10 cellular contexts compared by ENCODE assay signal in genomic region chr13:70310720-70311119, GRCh38.
DNase-seq lines count a peak whose midpoint lies in the region; ATAC-seq, FAIRE-seq and TF ChIP-seq lines count a peak whose summit lies in the region.
"Had no signal": no experiment of that assay in that cellular context is flagged by ENCODE, and none has a peak within 500 bp of the region (broad histone marks: within the 10 kb centered on the region; RNA-seq: fewer than 3 reads in every experiment).

No MANE protein-coding gene starts in this region.

- BruUV-seq in endothelial cell of umbilical vein (replicated peaks; lab: Mats Ljungman, UMichigan), result no TSS peak

- no peak overlapping the region for H3K9ac ChIP-seq in endothelial cell of umbilical vein (replicated peaks; ENCODE audit: extremely low read depth, insufficient read depth, low read length)

- no peaks in the 10 kb centered on the region for H3K4me1 Mint-ChIP-seq in activated T-cell treated with anti-CD3 and anti-CD28 coated beads, Interleukin-2, amount 50 U/mL, for 72 hours (ENCODE audit: low read depth)
- H3K4me1 Mint-ChIP-seq: CD4-positive, CD25-positive, alpha-beta regulatory T cell had no signal

- peaks cover 2 to 7% of the 10 kb centered on the region in 2 donors for H3K9me3 Mint-ChIP-seq in activated T-cell treated with anti-CD3 and anti-CD28 coated beads, Interleukin-2, amount 50 U/mL, for 72 hours

- dilution Hi-C loops in endothelial cell of umbilical vein (cut with MboI; ENCODE audit: extremely low pct_ligation_motif_present, low sequenced_read_pairs), result no loop called here

- POLR2A ChIA-PET in endothelial cell of umbilical vein (lab: Charles Lee), result no interaction called here

- H3K4me1 ChIP-seq in endothelial cell of umbilical vein (ENCODE audit: control insufficient read depth, extremely low read depth, insufficient read depth, low read length), result no peaks in the 10 kb centered on the region

- ATAC-seq in HG02981 (IDR thresholded peaks at IDR 0.05; ENCODE audit: unreplicated experiment) (peak; percentile 59), GM21619 (IDR thresholded peaks at IDR 0.05; ENCODE audit: unreplicated experiment) (no peak), GM18517 (IDR thresholded peaks at IDR 0.05; ENCODE audit: unreplicated experiment) (no peak)
- no peak for ATAC-seq in activated T-cell treated with anti-CD3 and anti-CD28 coated beads, Interleukin-2, amount 50 U/mL, for 72 hours (replicated peaks in 1 of 2)

- no peak for FAIRE-seq in endothelial cell of umbilical vein (lab: Jason Lieb, UNC)

- H3K79me2 ChIP-seq in endothelial cell of umbilical vein (ENCODE audit: control insufficient read depth, insufficient read depth, low read length), result no peaks in the 10 kb centered on the region

- DNase-seq in NCI-H748 (lab: John Stamatoyannopoulos, UW; ENCODE audit: unreplicated experiment) (peak; percentile 88), endothelial cell of umbilical vein (ENCODE audit: low read depth, low spot score) (peak; percentile 34)
- no peak for DNase-seq in activated CD8-positive, alpha-beta memory T cell treated with anti-CD3 and anti-CD28 coated beads, Interleukin-2, amount 50 U/mL, for 4 hours
- no peak for DNase-seq in activated T-cell treated with anti-CD3 and anti-CD28 coated beads, Interleukin-2, amount 50 U/mL, for 72 hours
- DNase-seq: CD4-positive, CD25-positive, alpha-beta regulatory T cell had no signal

- H2AFZ ChIP-seq in endothelial cell of umbilical vein (ENCODE audit: low read depth, low read length), result no peak overlapping the region

- no peak overlapping the region for H3K27ac ChIP-seq in 22Rv1
- no peak overlapping the region for H3K27ac ChIP-seq in endothelial cell of umbilical vein (ENCODE audit: insufficient read depth, low read depth, low read length)
- H3K27ac ChIP-seq: thoracic aorta had no signal

- H3K27me3 ChIP-seq in endothelial cell of umbilical vein (ENCODE audit: control insufficient read depth in 2 of 2, insufficient read depth in 2 of 2, low read length in 2 of 2), result no peaks in the 10 kb centered on the region

- peak; percentile 77 for TF ChIP-seq CTCF in 22Rv1 (IDR thresholded peaks at IDR 0.05)
- TF ChIP-seq CTCF in endothelial cell of umbilical vein (IDR thresholded peaks at IDR 0.05; ENCODE audit: extremely low read depth in 1 of 2, insufficient read depth in 1 of 2, low read depth in 1 of 2, low read length in 2 of 2), result peak; percentile 4 to 22

- no peak for TF ChIP-seq POLR2A in endothelial cell of umbilical vein (IDR thresholded peaks at IDR 0.05; ENCODE audit: low read depth, low read length)

- H3K36me3 ChIP-seq in endothelial cell of umbilical vein (ENCODE audit: control insufficient read depth in 2 of 2, extremely low read depth in 1 of 2, insufficient read depth in 2 of 2, low read length in 2 of 2), result no peaks in the 10 kb centered on the region
- H3K36me3 ChIP-seq: thoracic aorta had no signal

- no peak overlapping the region for H3K27ac Mint-ChIP-seq in activated T-cell treated with anti-CD3 and anti-CD28 coated beads, Interleukin-2, amount 50 U/mL, for 72 hours
- H3K27ac Mint-ChIP-seq: CD4-positive, CD25-positive, alpha-beta regulatory T cell had no signal

- no peaks in the 10 kb centered on the region for H4K20me1 ChIP-seq in endothelial cell of umbilical vein (replicated peaks; ENCODE audit: control insufficient read depth, extremely low read depth, insufficient read depth, low read length)

- CTCF ChIA-PET in endothelial cell of umbilical vein (lab: Charles Lee), result interaction anchor here (0.8 to 1.1 kb wide), 3 partner anchors 212 to 774 kb away, joined by 3 to 9 read pairs (median 4); no protein-coding TSS in a partner anchor

- no peaks in the 10 kb centered on the region for H3K36me3 Mint-ChIP-seq in activated T-cell treated with anti-CD3 and anti-CD28 coated beads, Interleukin-2, amount 50 U/mL, for 72 hours (ENCODE audit: insufficient read depth in 2 of 2)
- H3K36me3 Mint-ChIP-seq: CD4-positive, CD25-positive, alpha-beta regulatory T cell had no signal

- H3K9me1 ChIP-seq in endothelial cell of umbilical vein (replicated peaks; ENCODE audit: control insufficient read depth, extremely low read depth, insufficient read depth, low read length), result no peaks in the 10 kb centered on the region

- no peaks in the 10 kb centered on the region for H3K9me3 ChIP-seq in endothelial cell of umbilical vein (replicated peaks; ENCODE audit: control insufficient read depth, insufficient read depth, low read length)
- H3K9me3 ChIP-seq: thoracic aorta had no signal

- H3K4me3 Mint-ChIP-seq in activated T-cell treated with anti-CD3 and anti-CD28 coated beads, Interleukin-2, amount 50 U/mL, for 72 hours, result no peak overlapping the region
- H3K4me3 Mint-ChIP-seq: CD4-positive, CD25-positive, alpha-beta regulatory T cell had no signal

- no peaks in the 10 kb centered on the region for H3K27me3 Mint-ChIP-seq in activated T-cell treated with anti-CD3 and anti-CD28 coated beads, Interleukin-2, amount 50 U/mL, for 72 hours (ENCODE audit: low read depth)
- H3K27me3 Mint-ChIP-seq: CD4-positive, CD25-positive, alpha-beta regulatory T cell had no signal

- intact Hi-C loops in endothelial cell of umbilical vein (cut with micrococcal nuclease), result loop anchor here (2.0 to 5.0 kb wide), 2 partner anchors 213 to 774 kb away; no protein-coding TSS in a partner anchor

- H3K4me3 ChIP-seq in endothelial cell of umbilical vein (replicated peaks in 1 of 3; ENCODE audit: insufficient read depth in 1 of 3, low read depth in 1 of 3, low read length in 3 of 3), result no peak overlapping the region
- H3K4me3 ChIP-seq: thoracic aorta had no signal

- H3K4me2 ChIP-seq in endothelial cell of umbilical vein (ENCODE audit: insufficient read depth, low read length), result no peak overlapping the region

TF ChIP-seq in endothelial cell of umbilical vein, 7 proteins besides CTCF, POLR2A, EP300 and RAD21:
- TF ChIP-seq MAX (IDR thresholded peaks at IDR 0.05; ENCODE audit: insufficient read depth, insufficient read length), result no peak
- no peak for TF ChIP-seq POLR2AphosphoS5 (IDR thresholded peaks at IDR 0.05; ENCODE audit: insufficient read depth, low read depth, low read length)
- TF ChIP-seq FOS (IDR thresholded peaks at IDR 0.05; ENCODE audit: borderline replicate concordance, insufficient read depth, low read length), result no peak

Comparison
In these comparisons a context has a peak if more than half of its experiments do, and no peak if none do; other contexts are left out.
1. DNase-seq: peak in NCI-H748 (single experiment) and endothelial cell of umbilical vein (single experiment); none in activated CD8-positive, alpha-beta memory T cell treated with anti-CD3 and anti-CD28 coated beads, Interleukin-2, amount 50 U/mL, for 4 hours (single experiment) and activated T-cell treated with anti-CD3 and anti-CD28 coated beads, Interleukin-2, amount 50 U/mL, for 72 hours (0 of 2).